In the genomic region with DNA sequence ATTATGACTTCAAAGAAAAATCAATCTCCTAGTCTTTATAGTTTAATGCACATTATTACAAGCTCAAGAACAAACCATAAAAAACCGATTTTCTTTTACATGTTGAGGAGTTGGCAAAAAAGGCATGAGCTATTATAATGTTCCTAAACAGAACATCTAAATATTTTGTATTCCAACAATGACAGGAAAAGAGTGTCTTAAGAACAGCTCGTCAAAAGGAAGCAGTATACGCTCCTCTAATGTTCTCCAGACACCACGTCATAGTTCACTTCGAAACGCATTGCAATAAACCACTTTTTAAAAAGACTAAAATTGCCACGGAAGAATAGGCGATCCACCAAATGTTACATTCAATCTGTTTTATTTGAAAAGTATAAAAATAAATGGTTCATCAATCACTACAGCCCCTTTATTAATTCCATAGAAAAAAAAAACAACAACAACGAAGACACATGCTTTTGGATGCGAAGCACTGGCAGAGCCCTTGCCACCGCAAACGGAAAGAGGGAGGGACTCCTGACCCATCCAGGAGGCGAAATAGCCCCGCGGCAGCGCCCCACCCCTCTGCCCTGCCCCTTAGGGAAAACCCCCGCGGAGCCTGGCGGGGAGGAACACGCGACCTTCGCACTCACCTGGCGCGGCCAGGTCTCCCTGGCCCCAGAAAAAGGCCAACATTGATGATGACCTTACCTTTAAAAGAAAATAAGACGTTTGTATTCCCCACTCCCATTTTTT, we compare ENCODE assay signal across 9 cellular contexts. TPM values are rescaled to one million over a fixed set of nuclear protein-coding genes. Genes with fewer than 3 reads are reported as not detected.
DNase-seq lines count a peak whose midpoint lies in the region; TF ChIP-seq lines count a peak whose summit lies in the region.
"Had no signal": no experiment of that assay in that cellular context is flagged by ENCODE, and none has a peak within 500 bp of the region (broad histone marks: within the 10 kb centered on the region; RNA-seq: fewer than 3 reads in every experiment).

No MANE protein-coding gene starts in this region.

- intact Hi-C loops in activated T-helper 2 cell treated with anti-CD3 and anti-CD28 coated beads, Interferon-gamma antibody, Interleukin-2, Interleukin-4, amounts not matched to agents 10 μg/mL and 5 μg/mL and 100 μg/mL, durations not matched to agents 14 hours and 24 hours and 36 hours (cut with micrococcal nuclease): loop anchor here (2.0 kb wide), 1 partner anchor 14 kb away; no protein-coding TSS in a partner anchor
- intact Hi-C loops in left ventricle myocardium inferior (cut with micrococcal nuclease): no loop called here

- no peaks in the 10 kb centered on the region for H3K27me3 Mint-ChIP-seq in activated T-helper 2 cell treated with anti-CD3 and anti-CD28 coated beads, Interferon-gamma antibody, Interleukin-2, Interleukin-4, amounts not matched to agents 10 μg/mL and 5 μg/mL and 100 μg/mL, durations not matched to agents 14 hours and 24 hours and 36 hours (ENCODE audit: low read depth)

- H3K27ac Mint-ChIP-seq in activated T-helper 2 cell treated with anti-CD3 and anti-CD28 coated beads, Interferon-gamma antibody, Interleukin-2, Interleukin-4, amounts not matched to agents 10 μg/mL and 5 μg/mL and 100 μg/mL, durations not matched to agents 14 hours and 24 hours and 36 hours: peak overlapping the region; percentile 5

- H3K36me3 Mint-ChIP-seq in activated T-helper 2 cell treated with anti-CD3 and anti-CD28 coated beads, Interferon-gamma antibody, Interleukin-2, Interleukin-4, amounts not matched to agents 10 μg/mL and 5 μg/mL and 100 μg/mL, durations not matched to agents 14 hours and 24 hours and 36 hours (ENCODE audit: low read depth): peaks cover 58% of the 10 kb centered on the region

- H3K9me3 ChIP-seq in left ventricle myocardium inferior (replicated peaks): no peaks in the 10 kb centered on the region
- no peaks in the 10 kb centered on the region for H3K9me3 ChIP-seq in neutrophil

- no peak overlapping the region for H3K4me3 Mint-ChIP-seq in activated T-helper 2 cell treated with anti-CD3 and anti-CD28 coated beads, Interferon-gamma antibody, Interleukin-2, Interleukin-4, amounts not matched to agents 10 μg/mL and 5 μg/mL and 100 μg/mL, durations not matched to agents 14 hours and 24 hours and 36 hours (ENCODE audit: low read depth)

- H3K4me1 ChIP-seq in left ventricle myocardium inferior (peaks cover 79% of the 10 kb centered on the region), neutrophil (ENCODE audit: control insufficient read depth in 1 of 2, insufficient read depth in 1 of 2, low read depth in 1 of 2, low read length in 1 of 2) (peaks cover 54 to 67% of the 10 kb centered on the region in 2 experiments)

- H3K4me1 Mint-ChIP-seq in activated T-helper 2 cell treated with anti-CD3 and anti-CD28 coated beads, Interferon-gamma antibody, Interleukin-2, Interleukin-4, amounts not matched to agents 10 μg/mL and 5 μg/mL and 100 μg/mL, durations not matched to agents 14 hours and 24 hours and 36 hours (ENCODE audit: low read depth): peaks cover 44% of the 10 kb centered on the region

- H3K9me3 Mint-ChIP-seq in activated T-helper 2 cell treated with anti-CD3 and anti-CD28 coated beads, Interferon-gamma antibody, Interleukin-2, Interleukin-4, amounts not matched to agents 10 μg/mL and 5 μg/mL and 100 μg/mL, durations not matched to agents 14 hours and 24 hours and 36 hours: no peaks in the 10 kb centered on the region

- DNase-seq in BJ (ENCODE audit: low read depth): no peak
- DNase-seq in activated T-helper 2 cell treated with anti-CD3 and anti-CD28 coated beads, Interferon-gamma antibody, Interleukin-2, Interleukin-4, amounts not matched to agents 10 μg/mL and 5 μg/mL and 100 μg/mL, durations not matched to agents 14 hours and 24 hours and 36 hours (ENCODE audit: low spot score): no peak
- DNase-seq in left ventricle myocardium inferior: no peak
- no peak for DNase-seq in activated gamma-delta T cell treated with Interleukin-2 at 50 U/mL for 16 hours
- DNase-seq in NCI-H1930 (lab: John Stamatoyannopoulos, UW): no peak
- no peak for DNase-seq in H4 (ENCODE audit: low spot score)
- no peak for DNase-seq in SIG-M5 treated with dmso at 0.1 percent for 504 hours (lab: John Stamatoyannopoulos, UW; ENCODE audit: unreplicated experiment)

- H3K27ac ChIP-seq in left ventricle myocardium inferior (replicated peaks): peak overlapping the region; percentile 90
- H3K27ac ChIP-seq in neutrophil: peak overlapping the region; percentile 99
- H3K27ac ChIP-seq: KMS-11 had no signal

- H3K27me3 ChIP-seq in BJ (ENCODE audit: control insufficient read depth, insufficient read depth, low read length) (no peaks in the 10 kb centered on the region), left ventricle myocardium inferior (ENCODE audit: low read depth) (peaks cover 4% of the 10 kb centered on the region), neutrophil (no peaks in the 10 kb centered on the region)

- TF ChIP-seq CTCF in BJ (IDR thresholded peaks at IDR 0.05; ENCODE audit: insufficient read depth, low read depth, low read length) (no peak), left ventricle myocardium inferior (IDR thresholded peaks at IDR 0.05; ENCODE audit: borderline replicate concordance) (no peak), neutrophil (IDR thresholded peaks at IDR 0.05) (no peak)

- H3K36me3 ChIP-seq in BJ (ENCODE audit: control insufficient read depth, insufficient read depth, low read length) (no peaks in the 10 kb centered on the region), left ventricle myocardium inferior (no peaks in the 10 kb centered on the region), neutrophil (peaks cover 52% of the 10 kb centered on the region)

- H3K4me3 ChIP-seq in BJ (ENCODE audit: low read depth, low read length): peak overlapping the region; percentile 27
- peak overlapping the region; percentile 67 for H3K4me3 ChIP-seq in left ventricle myocardium inferior
- H3K4me3 ChIP-seq in neutrophil (ENCODE audit: low read depth in 1 of 2, low read length in 1 of 2): no peak overlapping the region

- POLR2A ChIA-PET in BJ (lab: Charles Lee): interaction anchor here (1.2 kb wide), 1 partner anchor 15 kb away, joined by 3 read pairs; no protein-coding TSS in a partner anchor

- CTCF ChIA-PET in BJ (lab: Yijun Ruan, JAX): interaction anchor here (0.6 to 1.3 kb wide), 4 partner anchors 10 to 704 kb away, joined by 3 to 5 read pairs (median 3); no protein-coding TSS in a partner anchor

RNA-seq across cellular contexts. Expression of gene MBP, which starts 45.8 kb away (rescaled TPM):
- polyA plus RNA-seq in BJ (2011; rRNA removed): 2.1 and 2.3 TPM in 2 replicates
- polyA minus RNA-seq in BJ (2011; rRNA and poly(A)+ RNA removed): 2.2 and 4.5 TPM in 2 replicates
- total RNA-seq in activated T-helper 2 cell treated with anti-CD3 and anti-CD28 coated beads, Interferon-gamma antibody, Interleukin-2, Interleukin-4, amounts not matched to agents 10 μg/mL and 5 μg/mL and 100 μg/mL, durations not matched to agents 14 hours and 24 hours and 36 hours: 53.7 and 54.3 TPM in 2 replicates
- total RNA-seq in left ventricle myocardium inferior: 35.0 TPM
- total RNA-seq in H4 (2014; rRNA removed; shearing (Covaris generic)): 0.35 TPM in 1 of 2 replicates, not detected in the other

Comparison
In these comparisons a context has a peak if more than half of its experiments do, and no peak if none do; other contexts are left out.
1. H3K4me3 ChIP-seq: peak in BJ (single experiment) and left ventricle myocardium inferior (single experiment); none in neutrophil (0 of 2).
2. RNA of gene MBP, which starts 45.8 kb away (total RNA-seq): 53.7 to 54.3 TPM in activated T-helper 2 cell treated with anti-CD3 and anti-CD28 coated beads, Interferon-gamma antibody, Interleukin-2, Interleukin-4, amounts not matched to agents 10 μg/mL and 5 μg/mL and 100 μg/mL, durations not matched to agents 14 hours and 24 hours and 36 hours and 35.0 TPM in left ventricle myocardium inferior (single experiment); 0.35 TPM in H4; every median in the first group is over 10 times any median in the second.